Comparison of ENCODE assay signal across 8 cellular contexts in genomic region chr11:33996498-33997454, GRCh38. TPM values are rescaled to one million over a fixed set of nuclear protein-coding genes. Genes with fewer than 3 reads are reported as not detected.
DNase-seq lines count a peak whose midpoint lies in the region; ATAC-seq lines count a peak whose summit lies in the region.

No MANE protein-coding gene starts in this region.

- H2AK5ac ChIP-seq in mesendoderm (ENCODE audit: low read length): no peak overlapping the region

- no peaks in the 10 kb centered on the region for H3K36me3 ChIP-seq in effector memory CD4-positive, alpha-beta T cell (ENCODE audit: control insufficient read depth, insufficient read depth, low read length)
- H3K36me3 ChIP-seq in mesendoderm (ENCODE audit: control insufficient read depth, insufficient read depth, low read length): no peaks in the 10 kb centered on the region

- H3K79me2 ChIP-seq in mesendoderm (ENCODE audit: control insufficient read depth, insufficient read depth, low read length): no peaks in the 10 kb centered on the region

- H3K9ac ChIP-seq in mesendoderm (ENCODE audit: low read length): no peak overlapping the region

- H3K79me1 ChIP-seq in mesendoderm (ENCODE audit: low read length): no peaks in the 10 kb centered on the region

- H3K4me3 ChIP-seq in effector memory CD4-positive, alpha-beta T cell (ENCODE audit: insufficient read depth, low read depth, low read length, poor library complexity, severe bottlenecking): no peak overlapping the region
- H3K4me3 ChIP-seq in mesendoderm (ENCODE audit: low read length): no peak overlapping the region

- no peaks in the 10 kb centered on the region for H3K9me3 Mint-ChIP-seq in activated CD8-positive, alpha-beta T cell treated with anti-CD3 and anti-CD28 coated beads, Interleukin-2, amount 10 ng/mL, durations not matched to agents 7 days and 5 days (ENCODE audit: insufficient read depth)

- no peak overlapping the region for H2BK5ac ChIP-seq in mesendoderm (ENCODE audit: low read length)

- no peak overlapping the region for H3K23ac ChIP-seq in mesendoderm (ENCODE audit: low read length)

- H3K27ac Mint-ChIP-seq in activated CD8-positive, alpha-beta T cell treated with anti-CD3 and anti-CD28 coated beads, Interleukin-2, amount 10 ng/mL, durations not matched to agents 7 days and 5 days: no peak overlapping the region

- H3K18ac ChIP-seq in mesendoderm (ENCODE audit: low read length): no peak overlapping the region

- H3K4ac ChIP-seq in mesendoderm (ENCODE audit: low read depth, low read length): no peak overlapping the region

- peaks cover 13% of the 10 kb centered on the region for H3K4me1 Mint-ChIP-seq in activated CD8-positive, alpha-beta T cell treated with anti-CD3 and anti-CD28 coated beads, Interleukin-2, amount 10 ng/mL, durations not matched to agents 7 days and 5 days (ENCODE audit: low read depth)

- H3K4me1 ChIP-seq in effector memory CD4-positive, alpha-beta T cell (ENCODE audit: control insufficient read depth, insufficient read depth, low read length, poor library complexity, severe bottlenecking): no peaks in the 10 kb centered on the region
- no peaks in the 10 kb centered on the region for H3K4me1 ChIP-seq in mesendoderm (ENCODE audit: control insufficient read depth, low read depth, low read length)

- H3K27me3 Mint-ChIP-seq in activated CD8-positive, alpha-beta T cell treated with anti-CD3 and anti-CD28 coated beads, Interleukin-2, amount 10 ng/mL, durations not matched to agents 7 days and 5 days (ENCODE audit: low read depth): peaks cover 23% of the 10 kb centered on the region

- peak; percentile 81 for DNase-seq in CD1c-positive myeloid dendritic cell (ENCODE audit: extremely low spot score)
- peak; percentile 77 for DNase-seq in NCI-H774 (lab: John Stamatoyannopoulos, UW)
- peak; percentile 85 for DNase-seq in activated CD8-positive, alpha-beta T cell treated with anti-CD3 and anti-CD28 coated beads, Interleukin-2, amount 10 ng/mL, durations not matched to agents 7 days and 5 days
- DNase-seq in effector memory CD4-positive, alpha-beta T cell: peak; percentile 33 to 55 (median 47)
- peak; percentile 80 for DNase-seq in mesendoderm
- DNase-seq in stimulated activated CD8-positive, alpha-beta memory T cell treated with anti-CD3 and anti-CD28 coated beads, Interleukin-15, amount 100 ng/mL, for 48 hours (ENCODE audit: low read depth in 2 of 2): peak; percentile 47 to 50

- H4K5ac ChIP-seq in mesendoderm (ENCODE audit: low read length): no peak overlapping the region

- ATAC-seq in GM19372 (IDR thresholded peaks at IDR 0.05; ENCODE audit: low read depth, unreplicated experiment) (peak; percentile 73), HG03565 (IDR thresholded peaks at IDR 0.05; ENCODE audit: unreplicated experiment) (peak; percentile 66)
- peak; percentile 98 for ATAC-seq in activated CD8-positive, alpha-beta T cell treated with anti-CD3 and anti-CD28 coated beads, Interleukin-2, amount 10 ng/mL, durations not matched to agents 7 days and 5 days

- H3K9me3 ChIP-seq in effector memory CD4-positive, alpha-beta T cell (ENCODE audit: control insufficient read depth, low read length): no peaks in the 10 kb centered on the region

- H2BK120ac ChIP-seq in mesendoderm (ENCODE audit: low read depth, low read length): no peak overlapping the region

- H3K56ac ChIP-seq in mesendoderm (ENCODE audit: low read length): no peak overlapping the region

- CTCF ChIA-PET in activated CD8-positive, alpha-beta T cell treated with anti-CD3 and anti-CD28 coated beads, Interleukin-2, amount 10 ng/mL, durations not matched to agents 7 days and 5 days (lab: Charles Lee): interaction anchor here (0.9 to 2.7 kb wide), 32 partner anchors 9 to 495 kb away, joined by 3 to 13 read pairs (median 4); partner anchors contain the start of genes ABTB2 and CAPRIN1

- H4K8ac ChIP-seq in mesendoderm (ENCODE audit: low read depth, low read length): no peak overlapping the region

- H3K4me3 Mint-ChIP-seq in activated CD8-positive, alpha-beta T cell treated with anti-CD3 and anti-CD28 coated beads, Interleukin-2, amount 10 ng/mL, durations not matched to agents 7 days and 5 days: no peak overlapping the region

- H3K27me3 ChIP-seq in effector memory CD4-positive, alpha-beta T cell (replicated peaks; ENCODE audit: control insufficient read depth, insufficient read depth, low read length, poor library complexity, severe bottlenecking): peaks cover 4% of the 10 kb centered on the region
- no peaks in the 10 kb centered on the region for H3K27me3 ChIP-seq in mesendoderm (ENCODE audit: insufficient read depth, low read length, poor library complexity)

- H3K36me3 Mint-ChIP-seq in activated CD8-positive, alpha-beta T cell treated with anti-CD3 and anti-CD28 coated beads, Interleukin-2, amount 10 ng/mL, durations not matched to agents 7 days and 5 days (ENCODE audit: low read depth): no peaks in the 10 kb centered on the region

- H2BK15ac ChIP-seq in mesendoderm (replicated peaks; ENCODE audit: low read depth): no peak overlapping the region

- POLR2A ChIA-PET in activated CD8-positive, alpha-beta T cell treated with anti-CD3 and anti-CD28 coated beads, Interleukin-2, amount 10 ng/mL, durations not matched to agents 7 days and 5 days (lab: Charles Lee): interaction anchor here (1.3 kb wide), 1 partner anchor 109 kb away, joined by 4 read pairs; no protein-coding TSS in a partner anchor

- no peak overlapping the region for H3K4me2 ChIP-seq in mesendoderm (ENCODE audit: low read length)

- H3K27ac ChIP-seq in effector memory CD4-positive, alpha-beta T cell (ENCODE audit: insufficient read depth, low read length, poor library complexity, severe bottlenecking): no peak overlapping the region
- no peak overlapping the region for H3K27ac ChIP-seq in mesendoderm (ENCODE audit: low read depth, low read length)

- WGBS in mesendoderm (ENCODE audit: extremely low coverage, insufficient coverage, low lambda C conversion rate): no CpG with 5 or more reads among the region's 25 CpGs

RNA-seq across cellular contexts. Expression of gene CAPRIN1, which starts 54.8 kb away (rescaled TPM):
- total RNA-seq in activated CD8-positive, alpha-beta T cell treated with anti-CD3 and anti-CD28 coated beads, Interleukin-2, amount 10 ng/mL, durations not matched to agents 7 days and 5 days: 100 to 1,000 TPM; 219 to 235 TPM
- 221 TPM for polyA plus RNA-seq in mesendoderm (2013, experiment 1 of 2)
- 221 TPM for polyA plus RNA-seq in mesendoderm (2013, experiment 2 of 2)
